In genomic region chr11:122330466-122330865, GRCh38 we compare ENCODE assay signal across 23 cellular contexts.
"Had no signal": no experiment of that assay in that cellular context is flagged by ENCODE, and none has a peak within 500 bp of the region (broad histone marks: within the 10 kb centered on the region; RNA-seq: fewer than 3 reads in every experiment).

No MANE protein-coding gene starts in this region.

- H3K27ac ChIP-seq: gastroesophageal sphincter, heart left ventricle, hepatocyte, left lung, neutrophil, parathyroid adenoma, stomach, thyroid gland, vagina had no signal

- H3K27me3 ChIP-seq: gastroesophageal sphincter, heart left ventricle, hepatocyte, left lung, neutrophil, stomach, thyroid gland, vagina had no signal

- H3K4me1 ChIP-seq: gastroesophageal sphincter, left lung, parathyroid adenoma, stomach, vagina had no signal

- H2AFZ ChIP-seq: hepatocyte, parathyroid adenoma had no signal

- ATAC-seq: effector memory CD8-positive, alpha-beta T cell; gastroesophageal sphincter; left lung; mucosa of descending colon had no signal

- H3K4me2 ChIP-seq: hepatocyte, smooth muscle cell had no signal

- H3K36me3 ChIP-seq: gastroesophageal sphincter, heart left ventricle, left lung, neutrophil, stomach, thyroid gland, vagina had no signal

- DNase-seq: cortex of kidney; effector memory CD8-positive, alpha-beta T cell; foreskin fibroblast; heart left ventricle; kidney; left lung; mesenchymal stem cell; mucosa of descending colon; naive B cell; stimulated activated CD4-positive, alpha-beta T cell treated with anti-CD3 and anti-CD28 coated beads, Interleukin-12 subunit alpha, Interleukin-12 subunit beta, amount 100 ng/mL, for 4 hours; stimulated activated CD4-positive, alpha-beta T cell treated with anti-CD3 and anti-CD28 coated beads, Interleukin-1b, Interleukin-23, amount 100 ng/mL, for 48 hours; stimulated activated CD4-positive, alpha-beta T cell treated with anti-CD3 and anti-CD28 coated beads, Interleukin-4, amount 100 ng/mL, for 1 hour; stimulated activated CD8-positive, alpha-beta memory T cell treated with anti-CD3 and anti-CD28 coated beads, Interleukin-4, amount 100 ng/mL, for 48 hours; stimulated activated naive CD4-positive, alpha-beta T cell; stomach; thyroid gland; trophoblast cell had no signal

- H3K9ac ChIP-seq: parathyroid adenoma had no signal

- H3K4me3 ChIP-seq: gastroesophageal sphincter, heart left ventricle, hepatocyte, left lung, mucosa of descending colon, smooth muscle cell, stomach, thyroid gland, vagina had no signal

- H3K9me3 ChIP-seq: gastroesophageal sphincter, heart left ventricle, left lung, mucosa of descending colon, neutrophil, stomach, thyroid gland, vagina had no signal
